Comparison of ENCODE assay signal across 8 cellular contexts in genomic region chr2:152122161-152122560, GRCh38.
"Had no signal": no experiment of that assay in that cellular context is flagged by ENCODE, and none has a peak within 500 bp of the region (broad histone marks: within the 10 kb centered on the region; RNA-seq: fewer than 3 reads in every experiment).

No MANE protein-coding gene starts in this region.

- H3K36me3 ChIP-seq: HAP-1 had no signal

- H3K4me3 ChIP-seq: GM23248, HAP-1 had no signal

- ATAC-seq: HCT116, HepG2 had no signal

- H3K27ac ChIP-seq: GM23248, HL-60 had no signal

- H3K9me3 ChIP-seq: HAP-1 had no signal

- DNase-seq: GM23248, GOT3, H7, HFFc6 had no signal

- FAIRE-seq: HepG2 had no signal
